10 cellular contexts compared by ENCODE assay signal in the genomic region with DNA sequence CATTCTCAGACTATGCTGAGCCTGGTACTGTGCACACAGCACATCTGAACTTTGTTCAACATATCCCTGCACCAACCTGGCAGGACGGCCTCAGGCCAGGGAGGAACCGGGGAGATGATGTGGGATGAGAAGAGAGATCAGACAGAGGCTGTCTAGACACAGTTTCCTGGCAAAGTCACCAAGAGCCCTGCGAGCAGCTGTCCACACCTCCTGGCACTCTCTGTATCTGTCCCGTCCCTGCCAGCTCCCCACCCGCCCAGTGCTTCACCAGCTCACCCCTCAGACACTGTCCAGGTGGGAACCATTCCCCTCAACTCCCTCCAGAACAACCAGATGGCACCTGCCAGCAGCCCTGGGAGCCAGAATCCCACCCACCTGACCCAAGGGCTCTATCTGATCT. TPM values are rescaled to one million over a fixed set of nuclear protein-coding genes. Genes with fewer than 3 reads are reported as not detected.
DNase-seq lines count a peak whose midpoint lies in the region; ATAC-seq, FAIRE-seq and TF ChIP-seq lines count a peak whose summit lies in the region.
"Not testable (repeated sequence)": the region's sequence is repeated elsewhere in the genome, so short reads cannot be mapped to it uniquely, and the experiment has no call there.
"Had no signal": no experiment of that assay in that cellular context is flagged by ENCODE, and none has a peak within 500 bp of the region (broad histone marks: within the 10 kb centered on the region; RNA-seq: fewer than 3 reads in every experiment).

No MANE protein-coding gene starts in this region.

- POLR2A ChIA-PET in HepG2 (lab: Yijun Ruan, JAX): not testable (repeated sequence)

- H3K36me3 Mint-ChIP-seq in stimulated activated effector memory CD8-positive, alpha-beta T cell treated with anti-CD3 and anti-CD28 coated beads, Interleukin-12 subunit alpha, Interleukin-12 subunit beta, amount 100 ng/mL, for 72 hours: not testable (repeated sequence)

- ATAC-seq in RWPE2 (ENCODE audit: low read depth) (peak; percentile 27; the same call in 1 of the 3 replicates), Right ventricle myocardium inferior (peak; percentile 49), left cardiac atrium (peak; percentile 3 to 57), HepG2 (peak; percentile 19; the same call in 2 of the 3 replicates)
- peak; percentile 40 for ATAC-seq in stimulated activated effector memory CD8-positive, alpha-beta T cell treated with anti-CD3 and anti-CD28 coated beads, Interleukin-12 subunit alpha, Interleukin-12 subunit beta, amount 100 ng/mL, for 72 hours

- H3K9me3 ChIP-seq in RWPE2 (ENCODE audit: severe bottlenecking); HepG2 (ENCODE audit: low read length): not testable (repeated sequence)

- in situ Hi-C loops in HepG2 (cut with HindIII; ENCODE audit: extremely low pct_ligation_motif_present, low pct_unique_long_range_greater_than_20kb): not testable (repeated sequence)

- intact Hi-C loops in Right ventricle myocardium inferior (cut with DNase I); left cardiac atrium (cut with DNase I); HepG2 (cut with micrococcal nuclease; ENCODE audit: unreplicated experiment): not testable (repeated sequence)

- no CpG with 5 or more reads among the region's 5 CpGs for WGBS in HepG2 (ENCODE audit: low lambda C conversion rate)

- not testable (repeated sequence) for BruUV-seq in HepG2 (replicated peaks; lab: Mats Ljungman, UMichigan)

- CTCF ChIA-PET in HepG2 (lab: Yijun Ruan, JAX; ENCODE audit: low intra/inter-chr PET ratio, low total read pairs): not testable (repeated sequence)

- TF ChIP-seq POLR2A in HepG2 (IDR thresholded peaks at IDR 0.05; ENCODE audit: insufficient read depth in 1 of 2, low read depth in 2 of 2, low read length in 2 of 2): not testable (repeated sequence)

- not testable (repeated sequence) for H3K27ac ChIP-seq in RWPE2 (ENCODE audit: poor library complexity, severe bottlenecking); HepG2 (ENCODE audit: extremely low read length, insufficient read depth, low read length)

- TF ChIP-seq RAD21 in HepG2 (CRISPR knock-in tag; IDR thresholded peaks at IDR 0.05): not testable (repeated sequence)

- H3K79me2 ChIP-seq in HepG2 (ENCODE audit: insufficient read depth, low read length): not testable (repeated sequence)

- not testable (repeated sequence) for H3K4me3 Mint-ChIP-seq in stimulated activated effector memory CD8-positive, alpha-beta T cell treated with anti-CD3 and anti-CD28 coated beads, Interleukin-12 subunit alpha, Interleukin-12 subunit beta, amount 100 ng/mL, for 72 hours

- H3K4me1 Mint-ChIP-seq in stimulated activated effector memory CD8-positive, alpha-beta T cell treated with anti-CD3 and anti-CD28 coated beads, Interleukin-12 subunit alpha, Interleukin-12 subunit beta, amount 100 ng/mL, for 72 hours: not testable (repeated sequence)

- not testable (repeated sequence) for H2AFZ ChIP-seq in HepG2 (ENCODE audit: low read length)

- H3K27ac Mint-ChIP-seq in stimulated activated effector memory CD8-positive, alpha-beta T cell treated with anti-CD3 and anti-CD28 coated beads, Interleukin-12 subunit alpha, Interleukin-12 subunit beta, amount 100 ng/mL, for 72 hours: not testable (repeated sequence)

- H3K9ac ChIP-seq in HepG2 (ENCODE audit: insufficient read depth, low read depth, low read length): not testable (repeated sequence)

- H3K9me3 Mint-ChIP-seq in stimulated activated effector memory CD8-positive, alpha-beta T cell treated with anti-CD3 and anti-CD28 coated beads, Interleukin-12 subunit alpha, Interleukin-12 subunit beta, amount 100 ng/mL, for 72 hours: not testable (repeated sequence)

- DNase-seq in RWPE2 (ENCODE audit: low spot score); Right ventricle myocardium inferior (ENCODE audit: missing footprints); left cardiac atrium; HepG2 (ENCODE audit: low spot score); stimulated activated effector memory CD8-positive, alpha-beta T cell treated with anti-CD3 and anti-CD28 coated beads, Interleukin-12 subunit alpha, Interleukin-12 subunit beta, amount 100 ng/mL, for 72 hours (ENCODE audit: low spot score in 2 of 2): not testable (repeated sequence)

- not testable (repeated sequence) for H3K4me3 ChIP-seq in RWPE2 (ENCODE audit: severe bottlenecking); HepG2 (replicated peaks in 1 of 3; ENCODE audit: insufficient read depth in 1 of 3, low read depth in 2 of 3, low read length in 3 of 3)

- not testable (repeated sequence) for H3K36me3 ChIP-seq in RWPE2 (ENCODE audit: low read depth); HepG2 (replicated peaks in 1 of 2; ENCODE audit: control insufficient read depth in 1 of 2, insufficient read depth in 2 of 2, low read length in 2 of 2)

- not testable (repeated sequence) for TF ChIP-seq CTCF in RWPE2 (IDR thresholded peaks at IDR 0.05; ENCODE audit: poor library complexity, severe bottlenecking); HepG2 (CRISPR knock-in tag; IDR thresholded peaks at IDR 0.05)

- H4K20me1 ChIP-seq in HepG2 (ENCODE audit: insufficient read depth, low read length): not testable (repeated sequence)

- not testable (repeated sequence) for H3K4me1 ChIP-seq in RWPE2 (ENCODE audit: insufficient read depth, poor library complexity, severe bottlenecking); HepG2 (ENCODE audit: insufficient read depth, low read length)

- not testable (repeated sequence) for H3K27me3 ChIP-seq in RWPE2 (ENCODE audit: insufficient read depth, poor library complexity, severe bottlenecking); HepG2 (ENCODE audit: control insufficient read depth in 1 of 2, insufficient read depth in 2 of 2, low read length in 2 of 2)

- not testable (repeated sequence) for H3K4me2 ChIP-seq in HepG2 (ENCODE audit: low read depth, low read length)

- TF ChIP-seq EP300 in HepG2 (IDR thresholded peaks at IDR 0.05; ENCODE audit: low read depth in 2 of 2, low read length in 2 of 2); HepG2 (CRISPR knock-in tag; IDR thresholded peaks at IDR 0.05; ENCODE audit: borderline replicate concordance): not testable (repeated sequence)

- FAIRE-seq in HepG2 (lab: Jason Lieb, UNC): not testable (repeated sequence)

RNA-seq across cellular contexts. Expression of gene NPIPA5, which starts 39.1 kb away (rescaled TPM):
- total RNA-seq in Right ventricle myocardium inferior: 4.2 TPM
- total RNA-seq in left cardiac atrium: 1 to 10 TPM; 8.6 to 9.5 TPM
- total RNA-seq in HepG2 (2016; rRNA removed; fragmentation: Illumina TruSeq; extraction: Trizol): 9.7 and 10.7 TPM in 2 replicates
- 0.62 and 0.91 TPM in 2 replicates for total RNA-seq in HepG2 (2016; cell fraction: cytosol; rRNA removed; fragmentation: Illumina TruSeq; extraction: Trizol; ENCODE audit: low read depth)
- 3.5 and 8.2 TPM in 2 replicates for total RNA-seq in HepG2 (2016; cell fraction: insoluble cytoplasmic fraction; rRNA removed; fragmentation: Illumina TruSeq; extraction: Trizol)
- 1.9 and 3.2 TPM in 2 replicates for total RNA-seq in HepG2 (2016; cell fraction: membrane; rRNA removed; fragmentation: Illumina TruSeq; extraction: Trizol)
- 3.3 and 5.3 TPM in 2 replicates for total RNA-seq in HepG2 (2016; cell fraction: nucleus; rRNA removed; fragmentation: Illumina TruSeq; extraction: Trizol)
- polyA plus RNA-seq in HepG2 (2011; rRNA removed): 21.5 and 26.9 TPM in 2 replicates
- 7.8 and 8.6 TPM in 2 replicates for polyA plus RNA-seq in HepG2 (2011; cell fraction: cytosol; rRNA removed)
- 68.2 and 83.9 TPM in 2 replicates for polyA plus RNA-seq in HepG2 (2011; cell fraction: nucleus; rRNA removed)
- polyA plus RNA-seq in HepG2 (2012): 18.3 and 21.4 TPM in 2 replicates
- polyA plus RNA-seq in HepG2 (2016; cell fraction: cytosol; fragmentation: Illumina TruSeq; extraction: Trizol; ENCODE audit: low read depth): 3.3 and 4.8 TPM in 2 replicates
- polyA plus RNA-seq in HepG2 (2016; cell fraction: insoluble cytoplasmic fraction; fragmentation: Illumina TruSeq; extraction: Trizol; ENCODE audit: low read depth): 16.9 and 26.5 TPM in 2 replicates
- 6.5 and 11.7 TPM in 2 replicates for polyA plus RNA-seq in HepG2 (2016; cell fraction: membrane; fragmentation: Illumina TruSeq; extraction: Trizol; ENCODE audit: low read depth)
- 91.4 and 92.8 TPM in 2 replicates for polyA plus RNA-seq in HepG2 (2016; cell fraction: nucleus; fragmentation: Illumina TruSeq; extraction: Trizol; ENCODE audit: insufficient read depth, low read depth)
- 0.30 and 1.0 TPM in 2 replicates for polyA minus RNA-seq in HepG2 (2011; rRNA and poly(A)+ RNA removed; ENCODE audit: low replicate concordance)
- polyA minus RNA-seq in HepG2 (2011; cell fraction: cytosol; rRNA and poly(A)+ RNA removed): 0.59 TPM in 1 of 2 replicates, not detected in the other
- 5.7 and 5.8 TPM in 2 replicates for polyA minus RNA-seq in HepG2 (2011; cell fraction: nucleus; rRNA and poly(A)+ RNA removed)
- total RNA-seq: A172, B cell had no signal

RNA-seq across cellular contexts. Expression of gene MPV17L, which starts 56.5 kb away (rescaled TPM):
- total RNA-seq in Right ventricle myocardium inferior (5.2 TPM), left cardiac atrium (1 to 10 TPM; 5.5 to 8.3 TPM), HepG2 (2016; rRNA removed; fragmentation: Illumina TruSeq; extraction: Trizol) (63.8 and 75.8 TPM in 2 replicates)
- 10.1 and 10.5 TPM in 2 replicates for total RNA-seq in HepG2 (2016; cell fraction: cytosol; rRNA removed; fragmentation: Illumina TruSeq; extraction: Trizol; ENCODE audit: low read depth)
- 63.6 and 79.3 TPM in 2 replicates for total RNA-seq in HepG2 (2016; cell fraction: insoluble cytoplasmic fraction; rRNA removed; fragmentation: Illumina TruSeq; extraction: Trizol)
- total RNA-seq in HepG2 (2016; cell fraction: membrane; rRNA removed; fragmentation: Illumina TruSeq; extraction: Trizol): 45.8 and 49.0 TPM in 2 replicates
- total RNA-seq in HepG2 (2016; cell fraction: nucleus; rRNA removed; fragmentation: Illumina TruSeq; extraction: Trizol): 37.4 and 38.1 TPM in 2 replicates
- polyA plus RNA-seq in HepG2 (2011; rRNA removed): 33.6 and 34.7 TPM in 2 replicates
- polyA plus RNA-seq in HepG2 (2011; cell fraction: cytosol; rRNA removed): 30.7 and 35.5 TPM in 2 replicates
- 10.6 and 16.5 TPM in 2 replicates for polyA plus RNA-seq in HepG2 (2011; cell fraction: nucleus; rRNA removed)
- 15.0 and 21.1 TPM in 2 replicates for polyA plus RNA-seq in HepG2 (2012)
- polyA plus RNA-seq in HepG2 (2016; cell fraction: cytosol; fragmentation: Illumina TruSeq; extraction: Trizol; ENCODE audit: low read depth): 6.4 and 10.6 TPM in 2 replicates
- polyA plus RNA-seq in HepG2 (2016; cell fraction: insoluble cytoplasmic fraction; fragmentation: Illumina TruSeq; extraction: Trizol; ENCODE audit: low read depth): 56.5 and 61.1 TPM in 2 replicates
- 26.1 and 27.8 TPM in 2 replicates for polyA plus RNA-seq in HepG2 (2016; cell fraction: membrane; fragmentation: Illumina TruSeq; extraction: Trizol; ENCODE audit: low read depth)
- polyA plus RNA-seq in HepG2 (2016; cell fraction: nucleus; fragmentation: Illumina TruSeq; extraction: Trizol; ENCODE audit: insufficient read depth, low read depth): 49.1 and 49.6 TPM in 2 replicates
- 10.5 and 73.9 TPM in 2 replicates for polyA minus RNA-seq in HepG2 (2011; rRNA and poly(A)+ RNA removed; ENCODE audit: low replicate concordance)
- 42.8 and 48.0 TPM in 2 replicates for polyA minus RNA-seq in HepG2 (2011; cell fraction: cytosol; rRNA and poly(A)+ RNA removed)
- polyA minus RNA-seq in HepG2 (2011; cell fraction: nucleus; rRNA and poly(A)+ RNA removed): 20.3 and 27.0 TPM in 2 replicates
- total RNA-seq: CD4-positive, CD25-positive, alpha-beta regulatory T cell; CD8-positive, alpha-beta T cell; HFFc6 had no signal
- polyA plus RNA-seq: CD4-positive, CD25-positive, alpha-beta regulatory T cell had no signal
